ENCODE assay signal across 8 cellular contexts in the genomic region with DNA sequence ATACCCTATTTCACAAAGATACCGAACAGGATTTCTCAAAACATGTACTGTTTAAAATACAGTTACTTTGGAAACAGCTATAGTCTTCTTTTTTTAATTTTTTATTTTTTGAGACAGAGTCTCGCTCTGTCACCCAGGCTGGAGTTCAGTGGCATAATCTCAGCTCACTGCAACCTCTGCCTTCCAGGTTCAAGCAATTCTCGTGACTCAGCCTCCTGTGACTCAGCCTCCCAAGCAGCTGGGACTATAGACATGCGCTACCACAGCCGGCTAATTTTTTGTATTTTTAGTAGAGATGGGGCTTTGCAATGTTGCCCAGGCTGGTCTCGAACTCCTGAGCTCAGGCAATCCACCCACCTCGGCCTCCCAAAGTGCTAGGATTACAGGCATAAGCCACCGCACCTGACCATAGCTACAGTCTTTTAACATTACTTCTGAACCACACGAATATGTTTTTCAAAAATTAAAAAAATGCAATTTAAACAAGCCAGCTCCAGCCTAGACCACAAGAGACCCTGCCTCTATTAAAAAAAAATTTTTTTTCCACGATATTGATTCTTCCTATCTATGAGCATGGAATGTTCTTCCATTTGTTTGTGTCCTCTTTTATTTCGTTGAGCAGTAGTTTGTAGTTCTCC.
DNase-seq lines count a peak whose midpoint lies in the region; ATAC-seq and TF ChIP-seq lines count a peak whose summit lies in the region.
"Not testable (repeated sequence)": the region's sequence is repeated elsewhere in the genome, so short reads cannot be mapped to it uniquely, and the experiment has no call there.

No MANE protein-coding gene starts in this region.

- H3K27me3 ChIP-seq in AG04450 (ENCODE audit: control insufficient read depth, insufficient read depth, low read length); OCI-LY1 (ENCODE audit: insufficient read depth, low read length); spleen (replicated peaks in 1 of 7): not testable (repeated sequence)

- H3F3A ChIP-seq in OCI-LY1 (ENCODE audit: insufficient read depth, low read length), result not testable (repeated sequence)

- H3K4me3 ChIP-seq in AG04450 (ENCODE audit: low read depth, low read length); OCI-LY1 (ENCODE audit: low read depth, low read length, poor library complexity, severe bottlenecking); mucosa of descending colon; spleen: not testable (repeated sequence)

- peaks cover 29% of the 10 kb centered on the region for H3K36me3 Mint-ChIP-seq in HFFc6 (ENCODE audit: low read depth)
- H3K36me3 Mint-ChIP-seq in activated CD4-positive, alpha-beta T cell treated with anti-CD3 and anti-CD28 coated beads for 36 hours (ENCODE audit: low read depth), result peaks cover 34% of the 10 kb centered on the region
- peaks cover 38% of the 10 kb centered on the region for H3K36me3 Mint-ChIP-seq in dendritic cell treated with granulocyte-macrophage colony-stimulating factor and Interleukin-4, amounts not matched to agents 40 ng/mL and 50 ng/mL, for 4 days (ENCODE audit: low read depth)

- peak; percentile 47 for ATAC-seq in activated CD4-positive, alpha-beta T cell treated with anti-CD3 and anti-CD28 coated beads for 36 hours
- peak; percentile 28 for ATAC-seq in Right ventricle myocardium inferior
- peak; percentile 70 for ATAC-seq in mucosa of descending colon

- H3K27ac Mint-ChIP-seq in HFFc6, result peak overlapping the region; percentile 78
- not testable (repeated sequence) for H3K27ac Mint-ChIP-seq in activated CD4-positive, alpha-beta T cell treated with anti-CD3 and anti-CD28 coated beads for 36 hours
- H3K27ac Mint-ChIP-seq in dendritic cell treated with granulocyte-macrophage colony-stimulating factor and Interleukin-4, amounts not matched to agents 40 ng/mL and 50 ng/mL, for 4 days, result peak overlapping the region; percentile 89

- CTCF ChIA-PET in AG04450 (lab: Charles Lee), result interaction anchor here (2.5 kb wide), 1 partner anchor 394 kb away, joined by 5 read pairs; no protein-coding TSS in a partner anchor
- CTCF ChIA-PET in activated CD4-positive, alpha-beta T cell treated with anti-CD3 and anti-CD28 coated beads for 36 hours (lab: Charles Lee), result not testable (repeated sequence)

- H2AFZ ChIP-seq in OCI-LY1 (ENCODE audit: low read length), result not testable (repeated sequence)

- H4K20me1 ChIP-seq in OCI-LY1 (ENCODE audit: insufficient read depth, low read length), result not testable (repeated sequence)

- not testable (repeated sequence) for H3K9ac ChIP-seq in OCI-LY1 (ENCODE audit: low read length)

- TF ChIP-seq POLR2A in spleen (IDR thresholded peaks at IDR 0.05), result not testable (repeated sequence)

- H3K27ac ChIP-seq in AG04450 (ENCODE audit: low read depth, low read length), result peak overlapping the region; percentile 39
- peak overlapping the region; percentile 10 for H3K27ac ChIP-seq in OCI-LY1 (ENCODE audit: low read depth, low read length, poor library complexity, severe bottlenecking)
- peak overlapping the region in 7 of 8 donors; percentile 22 to 75 (median 48) for H3K27ac ChIP-seq in spleen

- H3K79me2 ChIP-seq in OCI-LY1 (ENCODE audit: insufficient read depth, low read length), result peaks cover 11% of the 10 kb centered on the region

- H3K27me3 Mint-ChIP-seq in HFFc6 (ENCODE audit: insufficient read depth); activated CD4-positive, alpha-beta T cell treated with anti-CD3 and anti-CD28 coated beads for 36 hours; dendritic cell treated with granulocyte-macrophage colony-stimulating factor and Interleukin-4, amounts not matched to agents 40 ng/mL and 50 ng/mL, for 4 days: not testable (repeated sequence)

- TF ChIP-seq CTCF in AG04450 (IDR thresholded peaks at IDR 0.05; ENCODE audit: low read depth, low read length); HFFc6 (IDR thresholded peaks at IDR 0.05); OCI-LY1 (IDR thresholded peaks at IDR 0.05; ENCODE audit: low read length); mucosa of descending colon (IDR thresholded peaks at IDR 0.05); spleen (IDR thresholded peaks at IDR 0.05 in 8 of 11, conservative IDR thresholded peaks at IDR 0.05 in 3 of 11): not testable (repeated sequence)

- H3K9me3 Mint-ChIP-seq in HFFc6; activated CD4-positive, alpha-beta T cell treated with anti-CD3 and anti-CD28 coated beads for 36 hours (ENCODE audit: low read depth); dendritic cell treated with granulocyte-macrophage colony-stimulating factor and Interleukin-4, amounts not matched to agents 40 ng/mL and 50 ng/mL, for 4 days: not testable (repeated sequence)

- 69 to 84% (median 79%) methylated on average over 11 of the region's 11 CpGs for WGBS in spleen, 5 donors

- not testable (repeated sequence) for H3K9me3 ChIP-seq in AG04450 (ENCODE audit: control insufficient read depth, insufficient read depth, low read length); OCI-LY1 (ENCODE audit: low read length); mucosa of descending colon; spleen

- peaks cover 43% of the 10 kb centered on the region for H3K36me3 ChIP-seq in OCI-LY1 (ENCODE audit: insufficient read depth, low read length)
- not testable (repeated sequence) for H3K36me3 ChIP-seq in mucosa of descending colon (ENCODE audit: low read depth)
- H3K36me3 ChIP-seq in spleen, result peaks cover 0 to 33% (median 12%) of the 10 kb centered on the region in 6 donors

- H3K9me2 ChIP-seq in OCI-LY1 (ENCODE audit: low read depth, low read length), result not testable (repeated sequence)

- POLR2A ChIA-PET in AG04450 (lab: Yijun Ruan, JAX), result interaction anchor here (0.6 kb wide), 1 partner anchor 87 kb away, joined by 4 read pairs; no protein-coding TSS in a partner anchor
- POLR2A ChIA-PET in activated CD4-positive, alpha-beta T cell treated with anti-CD3 and anti-CD28 coated beads for 36 hours (lab: Charles Lee), result not testable (repeated sequence)

- H3K4me1 ChIP-seq in OCI-LY1 (ENCODE audit: insufficient read depth, low read length, severe bottlenecking) (peaks cover 24% of the 10 kb centered on the region), spleen (peaks cover 4 to 30% (median 18%) of the 10 kb centered on the region in 6 donors)
- not testable (repeated sequence) for H3K4me1 ChIP-seq in mucosa of descending colon (ENCODE audit: low read depth)

- peaks cover 35% of the 10 kb centered on the region for H3K4me1 Mint-ChIP-seq in HFFc6 (ENCODE audit: low read depth)
- H3K4me1 Mint-ChIP-seq in activated CD4-positive, alpha-beta T cell treated with anti-CD3 and anti-CD28 coated beads for 36 hours, result not testable (repeated sequence)
- peaks cover 46% of the 10 kb centered on the region for H3K4me1 Mint-ChIP-seq in dendritic cell treated with granulocyte-macrophage colony-stimulating factor and Interleukin-4, amounts not matched to agents 40 ng/mL and 50 ng/mL, for 4 days (ENCODE audit: low read depth)

- not testable (repeated sequence) for H3K4me2 ChIP-seq in OCI-LY1 (ENCODE audit: low read length)

- DNase-seq in AG04450 (ENCODE audit: low read depth, low spot score) (peak; percentile 42), HFFc6 (peak; percentile 85), mucosa of descending colon (peak in 1 of 3 donors; percentile 48)
- DNase-seq in activated CD4-positive, alpha-beta T cell treated with anti-CD3 and anti-CD28 coated beads for 36 hours, result peak; percentile 34
- not testable (repeated sequence) for DNase-seq in Right ventricle myocardium inferior (ENCODE audit: missing footprints); spleen

- H3K4me3 Mint-ChIP-seq in HFFc6, result peak overlapping the region; percentile 78
- not testable (repeated sequence) for H3K4me3 Mint-ChIP-seq in activated CD4-positive, alpha-beta T cell treated with anti-CD3 and anti-CD28 coated beads for 36 hours
- peak overlapping the region; percentile 42 for H3K4me3 Mint-ChIP-seq in dendritic cell treated with granulocyte-macrophage colony-stimulating factor and Interleukin-4, amounts not matched to agents 40 ng/mL and 50 ng/mL, for 4 days

- intact Hi-C loops in activated CD4-positive, alpha-beta T cell treated with anti-CD3 and anti-CD28 coated beads for 36 hours (cut with DNase I, micrococcal nuclease); dendritic cell treated with granulocyte-macrophage colony-stimulating factor and Interleukin-4, amounts not matched to agents 40 ng/mL and 50 ng/mL, for 4 days (cut with micrococcal nuclease); Right ventricle myocardium inferior (cut with DNase I); mucosa of descending colon (cut with DNase I, micrococcal nuclease); spleen (cut with DNase I; ENCODE audit: low total_unique reads): not testable (repeated sequence)
